ENCODE assay signal across 1 cellular context in the genomic region with DNA sequence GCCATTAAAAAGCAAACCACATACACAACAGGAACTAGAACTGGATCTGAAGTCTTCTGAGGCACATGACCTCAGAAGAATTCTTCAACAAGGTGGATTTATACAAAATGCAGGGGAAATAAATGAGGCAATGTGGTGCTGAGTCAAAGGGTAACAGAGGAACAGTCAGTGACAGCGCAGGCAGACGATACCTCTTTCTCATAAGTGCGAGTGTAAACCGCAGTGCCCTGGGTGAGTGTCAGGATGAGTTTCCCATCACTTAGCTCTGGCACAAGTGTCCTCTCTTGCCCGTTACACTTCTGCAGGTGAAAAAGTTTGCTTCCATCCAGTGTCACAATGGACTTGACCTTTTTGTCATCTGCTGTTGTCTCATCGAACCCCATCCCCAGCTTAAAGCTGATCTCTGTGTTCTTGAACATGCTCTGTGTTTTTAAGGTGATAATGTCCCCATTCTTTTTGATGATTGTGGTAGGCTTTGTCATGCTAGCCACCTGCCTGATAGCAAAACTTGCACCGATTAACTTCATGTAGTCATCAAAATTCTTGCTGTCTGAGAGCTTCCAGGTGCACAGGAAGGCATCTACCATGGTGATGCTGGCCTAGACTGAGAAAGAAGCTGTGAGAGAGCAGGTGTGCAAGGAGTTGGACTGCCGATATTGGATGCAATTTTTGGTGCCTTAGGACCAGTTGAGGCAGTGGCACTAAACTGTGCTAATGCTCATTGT.
TF ChIP-seq lines count a peak whose summit lies in the region.

No MANE protein-coding gene starts in this region.

TF ChIP-seq in GM23338, 12 proteins besides CTCF, POLR2A, EP300 and RAD21:
- TF ChIP-seq, protein P1, sequence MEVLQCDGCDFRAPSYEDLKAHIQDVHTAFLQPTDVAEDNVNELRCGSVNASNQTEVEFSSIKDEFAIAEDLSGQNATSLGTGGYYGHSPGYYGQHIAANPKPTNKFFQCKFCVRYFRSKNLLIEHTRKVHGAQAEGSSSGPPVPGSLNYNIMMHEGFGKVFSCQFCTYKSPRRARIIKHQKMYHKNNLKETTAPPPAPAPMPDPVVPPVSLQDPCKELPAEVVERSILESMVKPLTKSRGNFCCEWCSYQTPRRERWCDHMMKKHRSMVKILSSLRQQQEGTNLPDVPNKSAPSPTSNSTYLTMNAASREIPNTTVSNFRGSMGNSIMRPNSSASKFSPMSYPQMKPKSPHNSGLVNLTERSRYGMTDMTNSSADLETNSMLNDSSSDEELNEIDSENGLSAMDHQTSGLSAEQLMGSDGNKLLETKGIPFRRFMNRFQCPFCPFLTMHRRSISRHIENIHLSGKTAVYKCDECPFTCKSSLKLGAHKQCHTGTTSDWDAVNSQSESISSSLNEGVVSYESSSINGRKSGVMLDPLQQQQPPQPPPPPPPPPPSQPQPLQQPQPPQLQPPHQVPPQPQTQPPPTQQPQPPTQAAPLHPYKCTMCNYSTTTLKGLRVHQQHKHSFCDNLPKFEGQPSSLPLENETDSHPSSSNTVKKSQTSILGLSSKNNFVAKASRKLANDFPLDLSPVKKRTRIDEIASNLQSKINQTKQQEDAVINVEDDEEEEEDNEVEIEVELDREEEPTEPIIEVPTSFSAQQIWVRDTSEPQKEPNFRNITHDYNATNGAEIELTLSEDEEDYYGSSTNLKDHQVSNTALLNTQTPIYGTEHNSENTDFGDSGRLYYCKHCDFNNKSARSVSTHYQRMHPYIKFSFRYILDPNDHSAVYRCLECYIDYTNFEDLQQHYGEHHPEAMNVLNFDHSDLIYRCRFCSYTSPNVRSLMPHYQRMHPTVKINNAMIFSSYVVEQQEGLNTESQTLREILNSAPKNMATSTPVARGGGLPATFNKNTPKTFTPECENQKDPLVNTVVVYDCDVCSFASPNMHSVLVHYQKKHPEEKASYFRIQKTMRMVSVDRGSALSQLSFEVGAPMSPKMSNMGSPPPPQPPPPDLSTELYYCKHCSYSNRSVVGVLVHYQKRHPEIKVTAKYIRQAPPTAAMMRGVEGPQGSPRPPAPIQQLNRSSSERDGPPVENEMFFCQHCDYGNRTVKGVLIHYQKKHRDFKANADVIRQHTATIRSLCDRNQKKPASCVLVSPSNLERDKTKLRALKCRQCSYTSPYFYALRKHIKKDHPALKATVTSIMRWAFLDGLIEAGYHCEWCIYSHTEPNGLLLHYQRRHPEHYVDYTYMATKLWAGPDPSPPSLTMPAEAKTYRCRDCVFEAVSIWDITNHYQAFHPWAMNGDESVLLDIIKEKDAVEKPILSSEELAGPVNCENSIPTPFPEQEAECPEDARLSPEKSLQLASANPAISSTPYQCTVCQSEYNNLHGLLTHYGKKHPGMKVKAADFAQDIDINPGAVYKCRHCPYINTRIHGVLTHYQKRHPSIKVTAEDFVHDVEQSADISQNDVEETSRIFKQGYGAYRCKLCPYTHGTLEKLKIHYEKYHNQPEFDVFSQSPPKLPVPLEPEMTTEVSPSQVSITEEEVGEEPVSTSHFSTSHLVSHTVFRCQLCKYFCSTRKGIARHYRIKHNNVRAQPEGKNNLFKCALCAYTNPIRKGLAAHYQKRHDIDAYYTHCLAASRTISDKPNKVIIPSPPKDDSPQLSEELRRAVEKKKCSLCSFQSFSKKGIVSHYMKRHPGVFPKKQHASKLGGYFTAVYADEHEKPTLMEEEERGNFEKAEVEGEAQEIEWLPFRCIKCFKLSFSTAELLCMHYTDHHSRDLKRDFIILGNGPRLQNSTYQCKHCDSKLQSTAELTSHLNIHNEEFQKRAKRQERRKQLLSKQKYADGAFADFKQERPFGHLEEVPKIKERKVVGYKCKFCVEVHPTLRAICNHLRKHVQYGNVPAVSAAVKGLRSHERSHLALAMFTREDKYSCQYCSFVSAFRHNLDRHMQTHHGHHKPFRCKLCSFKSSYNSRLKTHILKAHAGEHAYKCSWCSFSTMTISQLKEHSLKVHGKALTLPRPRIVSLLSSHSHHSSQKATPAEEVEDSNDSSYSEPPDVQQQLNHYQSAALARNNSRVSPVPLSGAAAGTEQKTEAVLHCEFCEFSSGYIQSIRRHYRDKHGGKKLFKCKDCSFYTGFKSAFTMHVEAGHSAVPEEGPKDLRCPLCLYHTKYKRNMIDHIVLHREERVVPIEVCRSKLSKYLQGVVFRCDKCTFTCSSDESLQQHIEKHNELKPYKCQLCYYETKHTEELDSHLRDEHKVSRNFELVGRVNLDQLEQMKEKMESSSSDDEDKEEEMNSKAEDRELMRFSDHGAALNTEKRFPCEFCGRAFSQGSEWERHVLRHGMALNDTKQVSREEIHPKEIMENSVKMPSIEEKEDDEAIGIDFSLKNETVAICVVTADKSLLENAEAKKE (CRISPR knock-in tag; IDR thresholded peaks at IDR 0.05) = no peak
- no peak for TF ChIP-seq NANOG (IDR thresholded peaks at IDR 0.05; ENCODE audit: borderline replicate concordance)
